17 cellular contexts compared by ENCODE assay signal in the genomic region with DNA sequence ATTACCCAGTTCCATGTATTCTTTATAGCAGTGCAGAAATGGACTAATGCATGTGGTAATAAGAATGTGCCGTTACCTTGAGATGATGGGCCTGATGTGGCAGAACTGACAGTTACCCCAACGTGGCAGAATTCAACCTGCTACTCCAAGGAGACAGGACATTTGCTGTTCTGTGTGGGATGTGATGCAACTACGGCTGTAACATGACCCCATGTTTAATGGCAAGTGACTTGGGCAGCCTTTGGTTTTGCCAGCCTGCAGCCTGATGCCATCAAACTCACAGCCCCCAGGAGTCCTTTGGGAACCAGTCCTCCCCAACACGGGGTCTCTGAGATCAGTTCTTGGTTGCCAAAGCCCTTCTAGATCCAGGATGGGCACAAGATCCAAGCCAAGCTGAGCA.
A peak's percentile ranks its signal among the peaks of the same experiment; 100 is the strongest.
DNase-seq lines count a peak whose midpoint lies in the region; ATAC-seq and TF ChIP-seq lines count a peak whose summit lies in the region.
"Had no signal": no experiment of that assay in that cellular context is flagged by ENCODE, and none has a peak within 500 bp of the region (broad histone marks: within the 10 kb centered on the region; RNA-seq: fewer than 3 reads in every experiment).

No MANE protein-coding gene starts in this region.

- H3K9me3 Mint-ChIP-seq in activated naive CD4-positive, alpha-beta T cell treated with anti-CD3 and anti-CD28 coated beads, Interleukin-2, amount 50 U/mL, for 24 hours: no peaks in the 10 kb centered on the region
- H3K9me3 Mint-ChIP-seq: CD4-positive, alpha-beta memory T cell had no signal

- H3K4me1 Mint-ChIP-seq in activated naive CD4-positive, alpha-beta T cell treated with anti-CD3 and anti-CD28 coated beads, Interleukin-2, amount 50 U/mL, for 24 hours: peaks cover 11% of the 10 kb centered on the region

- no peaks in the 10 kb centered on the region for H3K27me3 Mint-ChIP-seq in activated naive CD4-positive, alpha-beta T cell treated with anti-CD3 and anti-CD28 coated beads, Interleukin-2, amount 50 U/mL, for 24 hours
- H3K27me3 Mint-ChIP-seq: CD4-positive, alpha-beta memory T cell had no signal

- no peaks in the 10 kb centered on the region for H3K27me3 ChIP-seq in gastrocnemius medialis

- ATAC-seq in gastrocnemius medialis (peak; percentile 78 to 86), GM19328 (IDR thresholded peaks at IDR 0.05; ENCODE audit: unreplicated experiment) (no peak)

- H3K36me3 ChIP-seq in gastrocnemius medialis: peaks cover 0 to 10% of the 10 kb centered on the region in 2 donors

- no peaks in the 10 kb centered on the region for H3K9me3 ChIP-seq in gastrocnemius medialis

- H3K4me1 ChIP-seq in gastrocnemius medialis: peaks cover 38 to 52% of the 10 kb centered on the region in 2 donors

- no peak overlapping the region for H3K4me3 Mint-ChIP-seq in activated naive CD4-positive, alpha-beta T cell treated with anti-CD3 and anti-CD28 coated beads, Interleukin-2, amount 50 U/mL, for 24 hours
- H3K4me3 Mint-ChIP-seq: CD4-positive, alpha-beta memory T cell; HFFc6 had no signal

- intact Hi-C loops in gastrocnemius medialis (cut with DNase I; ENCODE audit: low total_unique reads): loop anchor here (5.0 kb wide), 1 partner anchor 34 kb away; no protein-coding TSS in a partner anchor

- H3K4me3 ChIP-seq in gastrocnemius medialis: no peak overlapping the region

- no peak for DNase-seq in activated naive CD4-positive, alpha-beta T cell treated with anti-CD3 and anti-CD28 coated beads, Interleukin-2, amount 50 U/mL, for 16 hours
- DNase-seq in myocyte (ENCODE audit: low read depth): peak; percentile 38
- DNase-seq in gastrocnemius medialis: peak; percentile 61 to 81
- DNase-seq in NCI-H774 (lab: John Stamatoyannopoulos, UW): no peak
- DNase-seq in activated CD4-positive, CD25-positive, alpha-beta regulatory T cell (lab: John Stamatoyannopoulos, UW): no peak
- DNase-seq: ACHN; CD4-positive, alpha-beta memory T cell; COR-L47; DMS153; DMS79 treated with DMSO at 0.1 percent for 48 hours; EL; GDM1; HCEC 1CT; HFFc6 had no signal

- no peaks in the 10 kb centered on the region for H3K36me3 Mint-ChIP-seq in activated naive CD4-positive, alpha-beta T cell treated with anti-CD3 and anti-CD28 coated beads, Interleukin-2, amount 50 U/mL, for 24 hours
- H3K36me3 Mint-ChIP-seq: CD4-positive, alpha-beta memory T cell had no signal

- H3K27ac ChIP-seq in gastrocnemius medialis: peak overlapping the region; percentile 77 to 89 (median 84)
- H3K27ac ChIP-seq: C4-2B had no signal

- H3K27ac Mint-ChIP-seq in activated naive CD4-positive, alpha-beta T cell treated with anti-CD3 and anti-CD28 coated beads, Interleukin-2, amount 50 U/mL, for 24 hours: peak overlapping the region; percentile 23
- H3K27ac Mint-ChIP-seq: CD4-positive, alpha-beta memory T cell; HFFc6 had no signal

- TF ChIP-seq POLR2A in gastrocnemius medialis (IDR thresholded peaks at IDR 0.05): no peak

- in situ Hi-C loops in gastrocnemius medialis (cut with MboI; ENCODE audit: low sequenced_read_pairs in 4 of 4): no loop called here

- TF ChIP-seq CTCF in gastrocnemius medialis (IDR thresholded peaks at IDR 0.05 in 4 of 5, conservative IDR thresholded peaks at IDR 0.05 in 1 of 5): no peak

Comparison
In these comparisons a context has a peak if more than half of its experiments do, and no peak if none do; other contexts are left out.
1. DNase-seq: peak in myocyte (single experiment) and gastrocnemius medialis (2 of 2); none in activated naive CD4-positive, alpha-beta T cell treated with anti-CD3 and anti-CD28 coated beads, Interleukin-2, amount 50 U/mL, for 16 hours (single experiment), NCI-H774 (single experiment) and activated CD4-positive, CD25-positive, alpha-beta regulatory T cell (0 of 4).